ENCODE assay signal across 19 cellular contexts in the genomic region with DNA sequence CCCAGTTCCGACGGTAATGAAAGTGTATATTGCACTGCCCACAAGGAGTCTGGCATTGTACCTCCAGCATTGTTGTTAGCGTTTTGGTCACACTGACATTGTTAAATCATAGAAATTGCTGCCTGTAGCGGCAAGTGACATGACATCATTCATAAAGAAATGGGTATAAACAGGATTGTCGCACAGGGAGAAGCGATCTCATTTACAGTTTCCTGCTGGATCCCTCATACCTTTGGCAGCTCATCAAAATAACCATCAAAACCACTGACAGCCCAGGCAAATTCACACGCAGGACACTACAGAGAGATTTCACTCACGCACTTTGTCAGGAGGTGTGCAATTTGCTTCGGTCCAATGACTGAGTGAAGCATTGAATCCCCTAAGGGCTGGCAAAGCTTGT. TPM values are rescaled to one million over a fixed set of nuclear protein-coding genes. Genes with fewer than 3 reads are reported as not detected.
DNase-seq lines count a peak whose midpoint lies in the region; ATAC-seq and TF ChIP-seq lines count a peak whose summit lies in the region.
"Had no signal": no experiment of that assay in that cellular context is flagged by ENCODE, and none has a peak within 500 bp of the region (broad histone marks: within the 10 kb centered on the region; RNA-seq: fewer than 3 reads in every experiment).

No MANE protein-coding gene starts in this region.

- no peaks in the 10 kb centered on the region for H3K9me3 ChIP-seq in A673 (ENCODE audit: low read depth, low read length, poor library complexity, severe bottlenecking)
- no peaks in the 10 kb centered on the region for H3K9me3 ChIP-seq in HEK293 (ENCODE audit: control insufficient read depth, insufficient read depth, low read depth, low read length)
- no peaks in the 10 kb centered on the region for H3K9me3 ChIP-seq in uterus

- POLR2A ChIA-PET in A673 (lab: Charles Lee; ENCODE audit: low non-redundant PET) (no interaction called here), HEK293 (lab: Yijun Ruan, JAX) (interaction anchor here (1.3 kb wide), 1 partner anchor 13 kb away, joined by 3 read pairs; no protein-coding TSS in a partner anchor)
- POLR2A ChIA-PET in naive thymus-derived CD8-positive, alpha-beta T cell (lab: Charles Lee): no interaction called here

- H3K4me3 ChIP-seq in A673 (ENCODE audit: low read depth, low read length, poor library complexity, severe bottlenecking): no peak overlapping the region
- no peak overlapping the region for H3K4me3 ChIP-seq in HEK293 (ENCODE audit: low read depth, low read length)
- H3K4me3 ChIP-seq in uterus: no peak overlapping the region

- H3K27ac Mint-ChIP-seq in memory B cell: peak overlapping the region; percentile 39
- H3K27ac Mint-ChIP-seq in naive thymus-derived CD8-positive, alpha-beta T cell: no peak overlapping the region
- H3K27ac Mint-ChIP-seq: CD14-positive monocyte, HFFc6 had no signal

- CTCF ChIA-PET in A673 (lab: Charles Lee): no interaction called here
- CTCF ChIA-PET in HEK293 (lab: Yijun Ruan, JAX): interaction anchor here (0.5 to 5.9 kb wide), 7 partner anchors 11 to 354 kb away, joined by 3 to 67 read pairs (median 6); no protein-coding TSS in a partner anchor

- H3K27me3 ChIP-seq in A673 (replicated peaks; ENCODE audit: insufficient read depth, low read depth, low read length, poor library complexity): peaks cover 24% of the 10 kb centered on the region
- no peaks in the 10 kb centered on the region for H3K27me3 ChIP-seq in uterus

- TF ChIP-seq CTCF in A673 (conservative IDR thresholded peaks at IDR 0.05; ENCODE audit: low read depth, low read length): no peak
- TF ChIP-seq CTCF in HEK293 (tag by site-specific recombination; IDR thresholded peaks at IDR 0.05): no peak
- no peak for TF ChIP-seq CTCF in VCaP (conservative IDR thresholded peaks at IDR 0.05)
- TF ChIP-seq CTCF in uterus (IDR thresholded peaks at IDR 0.05): no peak

- H3K4me1 ChIP-seq in A673 (ENCODE audit: insufficient read depth, low read length, poor library complexity, severe bottlenecking) (peaks cover 43% of the 10 kb centered on the region), HEK293 (ENCODE audit: control insufficient read depth, insufficient read depth, low read length) (peaks cover 18% of the 10 kb centered on the region), uterus (no peaks in the 10 kb centered on the region)

- no peaks in the 10 kb centered on the region for H3K36me3 Mint-ChIP-seq in memory B cell
- H3K36me3 Mint-ChIP-seq in naive thymus-derived CD8-positive, alpha-beta T cell: no peaks in the 10 kb centered on the region
- H3K36me3 Mint-ChIP-seq: CD14-positive monocyte had no signal

- H3K36me3 ChIP-seq in A673 (ENCODE audit: insufficient read depth, low read length, poor library complexity, severe bottlenecking): no peaks in the 10 kb centered on the region
- H3K36me3 ChIP-seq in HEK293 (ENCODE audit: control insufficient read depth in 2 of 2, insufficient read depth in 1 of 2, low read length in 2 of 2): no peaks in the 10 kb centered on the region
- H3K36me3 ChIP-seq in uterus: no peaks in the 10 kb centered on the region

- no TSS peak for BruUV-seq in A673 (replicated peaks; lab: Mats Ljungman, UMichigan)

- ATAC-seq in memory B cell (ENCODE audit: low read depth): peak; percentile 56
- ATAC-seq in naive thymus-derived CD8-positive, alpha-beta T cell: no peak
- ATAC-seq: HepG2, Right ventricle myocardium inferior had no signal

- DNase-seq in A673 (ENCODE audit: low spot score) (peak; percentile 25), memory B cell (ENCODE audit: low spot score in 2 of 2) (no peak), uterus (no peak)
- no peak for DNase-seq in naive thymus-derived CD8-positive, alpha-beta T cell
- DNase-seq in activated naive CD4-positive, alpha-beta T cell treated with Interleukin-2 at 50 U/mL for 16 hours: no peak
- DNase-seq: HFFc6, KBM-7, NCI-H1092 treated with DMSO at 0.1 percent for 48 hours, NCI-H2171 treated with DMSO at 0.1 percent for 48 hours, NCI-H446, NCI-H526 had no signal

- TF ChIP-seq POLR2A in uterus (IDR thresholded peaks at IDR 0.05): no peak

- H3K27ac ChIP-seq in A673 (ENCODE audit: low read depth, low read length, poor library complexity, severe bottlenecking): no peak overlapping the region
- no peak overlapping the region; the same call in 1 of the 2 replicates for H3K27ac ChIP-seq in HEK293 (ENCODE audit: extremely low read depth, low read depth, low read length)
- peak overlapping the region; percentile 73; the same call in 1 of the 2 replicates for H3K27ac ChIP-seq in VCaP
- no peak overlapping the region for H3K27ac ChIP-seq in uterus
- H3K27ac ChIP-seq: HL-60 had no signal

- intact Hi-C loops in A673 (cut with micrococcal nuclease; ENCODE audit: unreplicated experiment) (no loop called here), uterus (cut with DNase I; ENCODE audit: low total_unique reads) (no loop called here)

- peaks cover 8% of the 10 kb centered on the region for H3K4me1 Mint-ChIP-seq in memory B cell
- H3K4me1 Mint-ChIP-seq in naive thymus-derived CD8-positive, alpha-beta T cell: no peaks in the 10 kb centered on the region
- H3K4me1 Mint-ChIP-seq: CD14-positive monocyte had no signal

- H3K27me3 Mint-ChIP-seq in memory B cell: peaks cover 2% of the 10 kb centered on the region
- peaks cover 5 to 31% (median 10%) of the 10 kb centered on the region in 5 donors for H3K27me3 Mint-ChIP-seq in naive thymus-derived CD8-positive, alpha-beta T cell

- H3K9me3 Mint-ChIP-seq in memory B cell: no peaks in the 10 kb centered on the region
- H3K9me3 Mint-ChIP-seq in naive thymus-derived CD8-positive, alpha-beta T cell: no peaks in the 10 kb centered on the region
- H3K9me3 Mint-ChIP-seq: CD14-positive monocyte, HFFc6 had no signal

- peak overlapping the region; percentile 28 for H3K4me3 Mint-ChIP-seq in memory B cell
- no peak overlapping the region for H3K4me3 Mint-ChIP-seq in naive thymus-derived CD8-positive, alpha-beta T cell
- H3K4me3 Mint-ChIP-seq: CD14-positive monocyte, HFFc6 had no signal

TF ChIP-seq in HEK293, 187 proteins besides CTCF, POLR2A, EP300 and RAD21 (continues in another document):
- no peak for TF ChIP-seq ZNF585B (tag by site-specific recombination; IDR thresholded peaks at IDR 0.05)
- no peak for TF ChIP-seq ZNF10 (tag by site-specific recombination; IDR thresholded peaks at IDR 0.05)
- TF ChIP-seq ZNF175 (tag by site-specific recombination; IDR thresholded peaks at IDR 0.05): no peak
- no peak; the same call in 1 of the 2 replicates for TF ChIP-seq ZNF394 (tag by site-specific recombination; IDR thresholded peaks at IDR 0.05; ENCODE audit: borderline replicate concordance)
- no peak for TF ChIP-seq KLF8 (tag by site-specific recombination; IDR thresholded peaks at IDR 0.05)
- TF ChIP-seq, protein P1, sequence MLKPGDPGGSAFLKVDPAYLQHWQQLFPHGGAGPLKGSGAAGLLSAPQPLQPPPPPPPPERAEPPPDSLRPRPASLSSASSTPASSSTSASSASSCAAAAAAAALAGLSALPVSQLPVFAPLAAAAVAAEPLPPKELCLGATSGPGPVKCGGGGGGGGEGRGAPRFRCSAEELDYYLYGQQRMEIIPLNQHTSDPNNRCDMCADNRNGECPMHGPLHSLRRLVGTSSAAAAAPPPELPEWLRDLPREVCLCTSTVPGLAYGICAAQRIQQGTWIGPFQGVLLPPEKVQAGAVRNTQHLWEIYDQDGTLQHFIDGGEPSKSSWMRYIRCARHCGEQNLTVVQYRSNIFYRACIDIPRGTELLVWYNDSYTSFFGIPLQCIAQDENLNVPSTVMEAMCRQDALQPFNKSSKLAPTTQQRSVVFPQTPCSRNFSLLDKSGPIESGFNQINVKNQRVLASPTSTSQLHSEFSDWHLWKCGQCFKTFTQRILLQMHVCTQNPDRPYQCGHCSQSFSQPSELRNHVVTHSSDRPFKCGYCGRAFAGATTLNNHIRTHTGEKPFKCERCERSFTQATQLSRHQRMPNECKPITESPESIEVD (tag by site-specific recombination; IDR thresholded peaks at IDR 0.05): peak; percentile 71
- TF ChIP-seq ZNF549 (tag by site-specific recombination; IDR thresholded peaks at IDR 0.05): no peak
- no peak for TF ChIP-seq ZNF837 (tag by site-specific recombination; IDR thresholded peaks at IDR 0.05)
- no peak for TF ChIP-seq KLF16 (tag by site-specific recombination; IDR thresholded peaks at IDR 0.05)
- no peak for TF ChIP-seq KLF9 (tag by site-specific recombination; IDR thresholded peaks at IDR 0.05; ENCODE audit: low read depth)
- TF ChIP-seq SETDB1 (IDR thresholded peaks at IDR 0.05; ENCODE audit: insufficient read length, low read length): no peak
- no peak for TF ChIP-seq ZNF184 (tag by site-specific recombination; IDR thresholded peaks at IDR 0.05)
- TF ChIP-seq, protein P2, sequence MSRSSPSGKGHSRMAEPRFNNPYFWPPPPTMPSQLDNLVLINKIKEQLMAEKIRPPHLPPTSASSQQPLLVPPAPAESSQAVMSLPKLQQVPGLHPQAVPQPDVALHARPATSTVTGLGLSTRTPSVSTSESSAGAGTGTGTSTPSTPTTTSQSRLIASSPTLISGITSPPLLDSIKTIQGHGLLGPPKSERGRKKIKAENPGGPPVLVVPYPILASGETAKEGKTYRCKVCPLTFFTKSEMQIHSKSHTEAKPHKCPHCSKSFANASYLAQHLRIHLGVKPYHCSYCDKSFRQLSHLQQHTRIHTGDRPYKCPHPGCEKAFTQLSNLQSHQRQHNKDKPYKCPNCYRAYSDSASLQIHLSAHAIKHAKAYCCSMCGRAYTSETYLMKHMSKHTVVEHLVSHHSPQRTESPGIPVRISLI (tag by site-specific recombination; IDR thresholded peaks at IDR 0.05): no peak
- no peak for TF ChIP-seq ZNF132 (tag by site-specific recombination; IDR thresholded peaks at IDR 0.05; ENCODE audit: borderline replicate concordance)
- TF ChIP-seq MYNN (tag by site-specific recombination; IDR thresholded peaks at IDR 0.05; ENCODE audit: borderline replicate concordance): no peak
- no peak for TF ChIP-seq ZNF202 (tag by site-specific recombination; IDR thresholded peaks at IDR 0.05; ENCODE audit: borderline replicate concordance)
- TF ChIP-seq HOXA7 (CRISPR knock-in tag; IDR thresholded peaks at IDR 0.05; ENCODE audit: borderline replicate concordance): no peak
- no peak for TF ChIP-seq ZNF140 (tag by site-specific recombination; IDR thresholded peaks at IDR 0.05)
- TF ChIP-seq ZNF138 (tag by site-specific recombination; IDR thresholded peaks at IDR 0.05; ENCODE audit: borderline replicate concordance): no peak
- no peak for TF ChIP-seq ZNF121 (tag by site-specific recombination; IDR thresholded peaks at IDR 0.05)
- no peak for TF ChIP-seq ZNF223 (tag by site-specific recombination; IDR thresholded peaks at IDR 0.05)

RNA-seq across cellular contexts. Expression of a gene that starts 3.5 kb away (rescaled TPM):
- total RNA-seq in A673 (2021): not detected in 2 replicates
- not detected for total RNA-seq in naive thymus-derived CD8-positive, alpha-beta T cell
- polyA plus RNA-seq in naive thymus-derived CD8-positive, alpha-beta T cell: not detected
- total RNA-seq in uterus: not detected
- total RNA-seq: A172, HFFc6, HT-29, Right ventricle myocardium inferior had no signal

RNA-seq across cellular contexts. Expression of a gene that starts 32.7 kb away (rescaled TPM):
- total RNA-seq in A673 (2021) (23.7 and 37.6 TPM in 2 replicates), uterus (10 to 100 TPM in 3 of 4 donors, 1 to 10 TPM in 1; 5.3 to 43.3 (median 22.4) TPM)
- total RNA-seq in naive thymus-derived CD8-positive, alpha-beta T cell: 10 to 100 TPM; 21.6 to 22.0 TPM
- 10 to 100 TPM; 13.7 to 69.1 (median 23.8) TPM for polyA plus RNA-seq in naive thymus-derived CD8-positive, alpha-beta T cell
